Comparison of ENCODE assay signal across 1 cellular context in the genomic region with DNA sequence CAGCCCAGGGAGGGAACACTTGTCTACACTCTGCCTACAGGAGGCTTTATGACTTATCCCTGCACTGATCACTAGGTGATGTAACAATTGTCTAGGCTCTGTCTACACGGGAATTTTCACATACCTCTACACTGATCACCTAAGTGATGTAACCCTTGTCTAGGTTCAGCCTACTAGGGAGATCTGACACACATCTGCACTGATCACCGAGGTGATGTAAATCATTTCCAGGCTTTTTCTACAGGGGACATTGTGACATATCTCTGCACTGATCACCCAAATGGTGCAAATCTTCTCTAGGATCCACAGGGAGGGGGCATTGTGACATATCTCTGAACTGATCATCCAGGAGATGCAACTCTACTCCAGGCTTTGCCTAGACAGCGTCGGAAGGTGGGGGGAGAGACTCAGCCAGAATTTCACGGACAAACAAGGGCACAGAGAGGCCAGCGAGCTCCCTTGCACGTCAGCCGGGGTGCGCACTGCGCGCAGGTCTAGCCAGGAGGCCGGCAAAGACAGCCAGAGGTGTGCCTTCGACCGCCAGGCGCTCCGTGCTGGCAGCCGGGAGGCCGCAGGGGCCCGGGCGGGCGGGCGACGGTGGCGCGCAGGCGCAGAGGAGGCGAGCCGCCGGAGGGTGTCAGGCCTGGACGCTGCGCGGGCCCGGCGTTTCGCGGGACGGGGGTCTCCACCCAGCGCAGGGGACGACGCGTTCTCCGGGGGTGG.
TF ChIP-seq lines count a peak whose summit lies in the region.

No MANE protein-coding gene starts in this region.

TF ChIP-seq in K562, 482 proteins besides CTCF, POLR2A, EP300 and RAD21 (continued from another document and continues in another):
- TF ChIP-seq, protein P1, sequence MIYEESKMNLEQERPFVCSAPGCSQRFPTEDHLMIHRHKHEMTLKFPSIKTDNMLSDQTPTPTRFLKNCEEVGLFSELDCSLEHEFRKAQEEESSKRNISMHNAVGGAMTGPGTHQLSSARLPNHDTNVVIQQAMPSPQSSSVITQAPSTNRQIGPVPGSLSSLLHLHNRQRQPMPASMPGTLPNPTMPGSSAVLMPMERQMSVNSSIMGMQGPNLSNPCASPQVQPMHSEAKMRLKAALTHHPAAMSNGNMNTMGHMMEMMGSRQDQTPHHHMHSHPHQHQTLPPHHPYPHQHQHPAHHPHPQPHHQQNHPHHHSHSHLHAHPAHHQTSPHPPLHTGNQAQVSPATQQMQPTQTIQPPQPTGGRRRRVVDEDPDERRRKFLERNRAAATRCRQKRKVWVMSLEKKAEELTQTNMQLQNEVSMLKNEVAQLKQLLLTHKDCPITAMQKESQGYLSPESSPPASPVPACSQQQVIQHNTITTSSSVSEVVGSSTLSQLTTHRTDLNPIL (CRISPR knock-in tag; IDR thresholded peaks at IDR 0.05), result no peak
- TF ChIP-seq CBFA2T2 (conservative IDR thresholded peaks at IDR 0.05) (no peak), TEAD2 (tag; IDR thresholded peaks at IDR 0.05) (no peak), PCBP2 (IDR thresholded peaks at IDR 0.05; ENCODE audit: low read depth, low read length, poor library complexity, severe bottlenecking) (no peak), SMAD3 (CRISPR knock-in tag; conservative IDR thresholded peaks at IDR 0.05) (0 out of 2 replicates have a peak, but pooled peaks have one; percentile 35), MTA1 (IDR thresholded peaks at IDR 0.05; ENCODE audit: borderline replicate concordance) (no peak), SNRNP70 (optimal IDR thresholded peaks at IDR 0.05; ENCODE audit: low read depth, low read length) (no peak), HMG20A (CRISPR knock-in tag; conservative IDR thresholded peaks at IDR 0.05) (no peak), LARP7 (IDR thresholded peaks at IDR 0.05) (no peak), ZNF766 (CRISPR knock-in tag; conservative IDR thresholded peaks at IDR 0.05) (no peak), HDAC2 (IDR thresholded peaks at IDR 0.05) (no peak), MYC (IDR thresholded peaks at IDR 0.05; ENCODE audit: low read depth, low read length) (peak; percentile 40), MYC (CRISPR knock-in tag; IDR thresholded peaks at IDR 0.05; ENCODE audit: borderline replicate concordance, low read depth) (no peak), EGR1 (conservative IDR thresholded peaks at IDR 0.05) (no peak), RFX5 (IDR thresholded peaks at IDR 0.05; ENCODE audit: low read depth, low read length) (no peak), ZEB2 (IDR thresholded peaks at IDR 0.05) (no peak), ZSCAN32 (CRISPR knock-in tag; IDR thresholded peaks at IDR 0.05) (no peak), KLF16 (IDR thresholded peaks at IDR 0.05) (no peak), HCFC1 (IDR thresholded peaks at IDR 0.05; ENCODE audit: low read depth, low read length) (no peak), POU5F1 (IDR thresholded peaks at IDR 0.05; ENCODE audit: borderline replicate concordance, low read depth, low read length, partially characterized antibody) (no peak), ZNF212 (CRISPR knock-in tag; IDR thresholded peaks at IDR 0.05) (no peak), ZNF707 (CRISPR knock-in tag; conservative IDR thresholded peaks at IDR 0.05) (no peak), FOXP1 (CRISPR knock-in tag; IDR thresholded peaks at IDR 0.05) (0 out of 2 replicates have a peak, but pooled peaks have one; percentile 67), ZBTB7A (IDR thresholded peaks at IDR 0.05; ENCODE audit: borderline replicate concordance, control insufficient read depth, low read depth, low read length) (peak; percentile 36; the same call in 1 of the 2 replicates), SMAD4 (CRISPR knock-in tag; conservative IDR thresholded peaks at IDR 0.05) (peak; percentile 72; the same call in 1 of the 2 replicates), RFX7 (CRISPR knock-in tag; IDR thresholded peaks at IDR 0.05) (no peak), TEAD1 (CRISPR knock-in tag; IDR thresholded peaks at IDR 0.05) (peak in 1 of 2 experiments; percentile 75; a peak in 1 of 4 replicates), SMC3 (conservative IDR thresholded peaks at IDR 0.05; ENCODE audit: insufficient read depth, low read depth, low read length) (no peak), STAG1 (CRISPR knock-in tag; IDR thresholded peaks at IDR 0.05; ENCODE audit: borderline replicate concordance) (no peak), POLR2B (IDR thresholded peaks at IDR 0.05; ENCODE audit: low read depth, partially characterized antibody) (no peak), SRSF9 (IDR thresholded peaks at IDR 0.05; ENCODE audit: borderline replicate concordance, low read depth, low read length) (no peak), SPI1 (IDR thresholded peaks at IDR 0.05; ENCODE audit: borderline replicate concordance, low read depth, low read length) (no peak), SMARCB1 (IDR thresholded peaks at IDR 0.05; ENCODE audit: insufficient read length, low read depth) (no peak), RAD51 (IDR thresholded peaks at IDR 0.05; ENCODE audit: borderline replicate concordance, low read depth) (no peak), RFX1 (IDR thresholded peaks at IDR 0.05) (no peak), POLR2H (tag; IDR thresholded peaks at IDR 0.05; ENCODE audit: low read depth) (no peak), CC2D1A (IDR thresholded peaks at IDR 0.05) (no peak), ZNF274 (IDR thresholded peaks at IDR 0.05; ENCODE audit: borderline replicate concordance, low read depth, low read length) (no peak), SMARCE1 (IDR thresholded peaks at IDR 0.05) (no peak), KLF13 (tag; IDR thresholded peaks at IDR 0.05; ENCODE audit: borderline replicate concordance, low read depth) (no peak)
- TF ChIP-seq, protein P2, sequence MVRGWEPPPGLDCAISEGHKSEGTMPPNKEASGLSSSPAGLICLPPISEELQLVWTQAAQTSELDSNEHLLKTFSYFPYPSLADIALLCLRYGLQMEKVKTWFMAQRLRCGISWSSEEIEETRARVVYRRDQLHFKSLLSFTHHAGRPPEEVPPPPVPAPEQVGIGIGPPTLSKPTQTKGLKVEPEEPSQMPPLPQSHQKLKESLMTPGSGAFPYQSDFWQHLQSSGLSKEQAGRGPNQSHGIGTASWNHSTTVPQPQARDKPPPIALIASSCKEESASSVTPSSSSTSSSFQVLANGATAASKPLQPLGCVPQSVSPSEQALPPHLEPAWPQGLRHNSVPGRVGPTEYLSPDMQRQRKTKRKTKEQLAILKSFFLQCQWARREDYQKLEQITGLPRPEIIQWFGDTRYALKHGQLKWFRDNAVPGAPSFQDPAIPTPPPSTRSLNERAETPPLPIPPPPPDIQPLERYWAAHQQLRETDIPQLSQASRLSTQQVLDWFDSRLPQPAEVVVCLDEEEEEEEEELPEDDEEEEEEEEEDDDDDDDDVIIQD (CRISPR knock-in tag; IDR thresholded peaks at IDR 0.05), result no peak
- TF ChIP-seq, protein P3, sequence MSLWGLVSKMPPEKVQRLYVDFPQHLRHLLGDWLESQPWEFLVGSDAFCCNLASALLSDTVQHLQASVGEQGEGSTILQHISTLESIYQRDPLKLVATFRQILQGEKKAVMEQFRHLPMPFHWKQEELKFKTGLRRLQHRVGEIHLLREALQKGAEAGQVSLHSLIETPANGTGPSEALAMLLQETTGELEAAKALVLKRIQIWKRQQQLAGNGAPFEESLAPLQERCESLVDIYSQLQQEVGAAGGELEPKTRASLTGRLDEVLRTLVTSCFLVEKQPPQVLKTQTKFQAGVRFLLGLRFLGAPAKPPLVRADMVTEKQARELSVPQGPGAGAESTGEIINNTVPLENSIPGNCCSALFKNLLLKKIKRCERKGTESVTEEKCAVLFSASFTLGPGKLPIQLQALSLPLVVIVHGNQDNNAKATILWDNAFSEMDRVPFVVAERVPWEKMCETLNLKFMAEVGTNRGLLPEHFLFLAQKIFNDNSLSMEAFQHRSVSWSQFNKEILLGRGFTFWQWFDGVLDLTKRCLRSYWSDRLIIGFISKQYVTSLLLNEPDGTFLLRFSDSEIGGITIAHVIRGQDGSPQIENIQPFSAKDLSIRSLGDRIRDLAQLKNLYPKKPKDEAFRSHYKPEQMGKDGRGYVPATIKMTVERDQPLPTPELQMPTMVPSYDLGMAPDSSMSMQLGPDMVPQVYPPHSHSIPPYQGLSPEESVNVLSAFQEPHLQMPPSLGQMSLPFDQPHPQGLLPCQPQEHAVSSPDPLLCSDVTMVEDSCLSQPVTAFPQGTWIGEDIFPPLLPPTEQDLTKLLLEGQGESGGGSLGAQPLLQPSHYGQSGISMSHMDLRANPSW (CRISPR knock-in tag; IDR thresholded peaks at IDR 0.05), result no peak
- TF ChIP-seq, protein P4, sequence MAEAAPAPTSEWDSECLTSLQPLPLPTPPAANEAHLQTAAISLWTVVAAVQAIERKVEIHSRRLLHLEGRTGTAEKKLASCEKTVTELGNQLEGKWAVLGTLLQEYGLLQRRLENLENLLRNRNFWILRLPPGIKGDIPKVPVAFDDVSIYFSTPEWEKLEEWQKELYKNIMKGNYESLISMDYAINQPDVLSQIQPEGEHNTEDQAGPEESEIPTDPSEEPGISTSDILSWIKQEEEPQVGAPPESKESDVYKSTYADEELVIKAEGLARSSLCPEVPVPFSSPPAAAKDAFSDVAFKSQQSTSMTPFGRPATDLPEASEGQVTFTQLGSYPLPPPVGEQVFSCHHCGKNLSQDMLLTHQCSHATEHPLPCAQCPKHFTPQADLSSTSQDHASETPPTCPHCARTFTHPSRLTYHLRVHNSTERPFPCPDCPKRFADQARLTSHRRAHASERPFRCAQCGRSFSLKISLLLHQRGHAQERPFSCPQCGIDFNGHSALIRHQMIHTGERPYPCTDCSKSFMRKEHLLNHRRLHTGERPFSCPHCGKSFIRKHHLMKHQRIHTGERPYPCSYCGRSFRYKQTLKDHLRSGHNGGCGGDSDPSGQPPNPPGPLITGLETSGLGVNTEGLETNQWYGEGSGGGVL (CRISPR knock-in tag; IDR thresholded peaks at IDR 0.05), result no peak
- TF ChIP-seq, protein P5, sequence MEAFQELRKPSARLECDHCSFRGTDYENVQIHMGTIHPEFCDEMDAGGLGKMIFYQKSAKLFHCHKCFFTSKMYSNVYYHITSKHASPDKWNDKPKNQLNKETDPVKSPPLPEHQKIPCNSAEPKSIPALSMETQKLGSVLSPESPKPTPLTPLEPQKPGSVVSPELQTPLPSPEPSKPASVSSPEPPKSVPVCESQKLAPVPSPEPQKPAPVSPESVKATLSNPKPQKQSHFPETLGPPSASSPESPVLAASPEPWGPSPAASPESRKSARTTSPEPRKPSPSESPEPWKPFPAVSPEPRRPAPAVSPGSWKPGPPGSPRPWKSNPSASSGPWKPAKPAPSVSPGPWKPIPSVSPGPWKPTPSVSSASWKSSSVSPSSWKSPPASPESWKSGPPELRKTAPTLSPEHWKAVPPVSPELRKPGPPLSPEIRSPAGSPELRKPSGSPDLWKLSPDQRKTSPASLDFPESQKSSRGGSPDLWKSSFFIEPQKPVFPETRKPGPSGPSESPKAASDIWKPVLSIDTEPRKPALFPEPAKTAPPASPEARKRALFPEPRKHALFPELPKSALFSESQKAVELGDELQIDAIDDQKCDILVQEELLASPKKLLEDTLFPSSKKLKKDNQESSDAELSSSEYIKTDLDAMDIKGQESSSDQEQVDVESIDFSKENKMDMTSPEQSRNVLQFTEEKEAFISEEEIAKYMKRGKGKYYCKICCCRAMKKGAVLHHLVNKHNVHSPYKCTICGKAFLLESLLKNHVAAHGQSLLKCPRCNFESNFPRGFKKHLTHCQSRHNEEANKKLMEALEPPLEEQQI (IDR thresholded peaks at IDR 0.05), result no peak
- TF ChIP-seq, protein P6, sequence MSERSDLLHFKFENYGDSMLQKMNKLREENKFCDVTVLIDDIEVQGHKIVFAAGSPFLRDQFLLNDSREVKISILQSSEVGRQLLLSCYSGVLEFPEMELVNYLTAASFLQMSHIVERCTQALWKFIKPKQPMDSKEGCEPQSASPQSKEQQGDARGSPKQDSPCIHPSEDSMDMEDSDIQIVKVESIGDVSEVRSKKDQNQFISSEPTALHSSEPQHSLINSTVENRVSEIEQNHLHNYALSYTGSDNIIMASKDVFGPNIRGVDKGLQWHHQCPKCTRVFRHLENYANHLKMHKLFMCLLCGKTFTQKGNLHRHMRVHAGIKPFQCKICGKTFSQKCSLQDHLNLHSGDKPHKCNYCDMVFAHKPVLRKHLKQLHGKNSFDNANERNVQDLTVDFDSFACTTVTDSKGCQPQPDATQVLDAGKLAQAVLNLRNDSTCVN (CRISPR knock-in tag; IDR thresholded peaks at IDR 0.05), result no peak
- TF ChIP-seq, protein P7, sequence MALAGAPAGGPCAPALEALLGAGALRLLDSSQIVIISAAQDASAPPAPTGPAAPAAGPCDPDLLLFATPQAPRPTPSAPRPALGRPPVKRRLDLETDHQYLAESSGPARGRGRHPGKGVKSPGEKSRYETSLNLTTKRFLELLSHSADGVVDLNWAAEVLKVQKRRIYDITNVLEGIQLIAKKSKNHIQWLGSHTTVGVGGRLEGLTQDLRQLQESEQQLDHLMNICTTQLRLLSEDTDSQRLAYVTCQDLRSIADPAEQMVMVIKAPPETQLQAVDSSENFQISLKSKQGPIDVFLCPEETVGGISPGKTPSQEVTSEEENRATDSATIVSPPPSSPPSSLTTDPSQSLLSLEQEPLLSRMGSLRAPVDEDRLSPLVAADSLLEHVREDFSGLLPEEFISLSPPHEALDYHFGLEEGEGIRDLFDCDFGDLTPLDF (CRISPR knock-in tag; IDR thresholded peaks at IDR 0.05), result no peak
- TF ChIP-seq, protein P8, sequence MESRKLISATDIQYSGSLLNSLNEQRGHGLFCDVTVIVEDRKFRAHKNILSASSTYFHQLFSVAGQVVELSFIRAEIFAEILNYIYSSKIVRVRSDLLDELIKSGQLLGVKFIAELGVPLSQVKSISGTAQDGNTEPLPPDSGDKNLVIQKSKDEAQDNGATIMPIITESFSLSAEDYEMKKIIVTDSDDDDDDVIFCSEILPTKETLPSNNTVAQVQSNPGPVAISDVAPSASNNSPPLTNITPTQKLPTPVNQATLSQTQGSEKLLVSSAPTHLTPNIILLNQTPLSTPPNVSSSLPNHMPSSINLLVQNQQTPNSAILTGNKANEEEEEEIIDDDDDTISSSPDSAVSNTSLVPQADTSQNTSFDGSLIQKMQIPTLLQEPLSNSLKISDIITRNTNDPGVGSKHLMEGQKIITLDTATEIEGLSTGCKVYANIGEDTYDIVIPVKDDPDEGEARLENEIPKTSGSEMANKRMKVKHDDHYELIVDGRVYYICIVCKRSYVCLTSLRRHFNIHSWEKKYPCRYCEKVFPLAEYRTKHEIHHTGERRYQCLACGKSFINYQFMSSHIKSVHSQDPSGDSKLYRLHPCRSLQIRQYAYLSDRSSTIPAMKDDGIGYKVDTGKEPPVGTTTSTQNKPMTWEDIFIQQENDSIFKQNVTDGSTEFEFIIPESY (CRISPR knock-in tag; IDR thresholded peaks at IDR 0.05), result peak; percentile 42; the same call in 1 of the 2 replicates
- TF ChIP-seq, protein P9, sequence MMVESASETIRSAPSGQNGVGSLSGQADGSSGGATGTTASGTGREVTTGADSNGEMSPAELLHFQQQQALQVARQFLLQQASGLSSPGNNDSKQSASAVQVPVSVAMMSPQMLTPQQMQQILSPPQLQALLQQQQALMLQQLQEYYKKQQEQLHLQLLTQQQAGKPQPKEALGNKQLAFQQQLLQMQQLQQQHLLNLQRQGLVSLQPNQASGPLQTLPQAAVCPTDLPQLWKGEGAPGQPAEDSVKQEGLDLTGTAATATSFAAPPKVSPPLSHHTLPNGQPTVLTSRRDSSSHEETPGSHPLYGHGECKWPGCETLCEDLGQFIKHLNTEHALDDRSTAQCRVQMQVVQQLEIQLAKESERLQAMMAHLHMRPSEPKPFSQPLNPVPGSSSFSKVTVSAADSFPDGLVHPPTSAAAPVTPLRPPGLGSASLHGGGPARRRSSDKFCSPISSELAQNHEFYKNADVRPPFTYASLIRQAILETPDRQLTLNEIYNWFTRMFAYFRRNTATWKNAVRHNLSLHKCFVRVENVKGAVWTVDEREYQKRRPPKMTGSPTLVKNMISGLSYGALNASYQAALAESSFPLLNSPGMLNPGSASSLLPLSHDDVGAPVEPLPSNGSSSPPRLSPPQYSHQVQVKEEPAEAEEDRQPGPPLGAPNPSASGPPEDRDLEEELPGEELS (CRISPR knock-in tag; IDR thresholded peaks at IDR 0.05; ENCODE audit: borderline replicate concordance), result no peak
